2 cellular contexts compared by ENCODE assay signal in genomic region chr1:182595641-182596240, GRCh38.
TF ChIP-seq lines count a peak whose summit lies in the region.

No MANE protein-coding gene starts in this region.

TF ChIP-seq in HCT116, 20 proteins besides CTCF, POLR2A, EP300 and RAD21:
- no peak for TF ChIP-seq EZH2 (IDR thresholded peaks at IDR 0.05)
TF ChIP-seq in HCT116: peak in this region for 0.

TF ChIP-seq in endothelial cell of umbilical vein, 7 proteins besides CTCF, POLR2A, EP300 and RAD21:
- TF ChIP-seq GATA2 (IDR thresholded peaks at IDR 0.05; ENCODE audit: insufficient read depth, insufficient read length, low read depth, low read length) (no peak), EZH2 (IDR thresholded peaks at IDR 0.05; ENCODE audit: borderline replicate concordance, low read depth, low read length, severe bottlenecking) (no peak), JUN (IDR thresholded peaks at IDR 0.05; ENCODE audit: borderline replicate concordance, insufficient read depth, insufficient read length, low read depth) (no peak), POLR2AphosphoS5 (IDR thresholded peaks at IDR 0.05; ENCODE audit: insufficient read depth, low read depth, low read length) (no peak), MYC (IDR thresholded peaks at IDR 0.05; ENCODE audit: low read depth, low read length) (no peak)
- TF ChIP-seq, protein P1, sequence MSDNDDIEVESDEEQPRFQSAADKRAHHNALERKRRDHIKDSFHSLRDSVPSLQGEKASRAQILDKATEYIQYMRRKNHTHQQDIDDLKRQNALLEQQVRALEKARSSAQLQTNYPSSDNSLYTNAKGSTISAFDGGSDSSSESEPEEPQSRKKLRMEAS (IDR thresholded peaks at IDR 0.05; ENCODE audit: insufficient read depth, insufficient read length), result no peak
